18 cellular contexts compared by ENCODE assay signal in genomic region chr6:25623065-25623464, GRCh38. TPM values are rescaled to one million over a fixed set of nuclear protein-coding genes. Genes with fewer than 3 reads are reported as not detected.
A peak's percentile ranks its signal among the peaks of the same experiment; 100 is the strongest.
DNase-seq lines count a peak whose midpoint lies in the region; ATAC-seq and TF ChIP-seq lines count a peak whose summit lies in the region.
"Had no signal": no experiment of that assay in that cellular context is flagged by ENCODE, and none has a peak within 500 bp of the region (broad histone marks: within the 10 kb centered on the region; RNA-seq: fewer than 3 reads in every experiment).

No MANE protein-coding gene starts in this region.

- WGBS in body of pancreas, 2 donors, result 9 to 19% methylated on average over 1 of the region's 1 CpG

- no peaks in the 10 kb centered on the region; the same call in 1 of the 2 replicates for H4K20me1 ChIP-seq in GM23338 (replicated peaks; ENCODE audit: insufficient read depth)

- H3K4me1 Mint-ChIP-seq in GM23338, result peaks cover 20% of the 10 kb centered on the region

- no peaks in the 10 kb centered on the region for H3K27me3 Mint-ChIP-seq in GM23338 (ENCODE audit: insufficient read depth, low read depth, poor library complexity)

- H3K36me3 ChIP-seq in GM23338 (ENCODE audit: insufficient read depth) (0 out of 2 replicates have a peak, but pooled peaks cover 5% of the 10 kb centered on the region), body of pancreas (replicated peaks in 1 of 2; ENCODE audit: insufficient read depth in 1 of 2, low read depth in 2 of 2) (no peaks in the 10 kb centered on the region)

- H3K27me3 ChIP-seq in GM23338 (ENCODE audit: insufficient read depth) (no peaks in the 10 kb centered on the region), body of pancreas (no peaks in the 10 kb centered on the region)

- H3F3A ChIP-seq in GM23338 (replicated peaks; ENCODE audit: low read depth), result no peaks in the 10 kb centered on the region

- H3K9me2 ChIP-seq in GM23338 (ENCODE audit: insufficient read depth), result peaks cover 11% of the 10 kb centered on the region; the same call in 1 of the 2 replicates

- no peaks in the 10 kb centered on the region for H3K79me2 ChIP-seq in GM23338 (replicated peaks; ENCODE audit: insufficient read depth)

- ATAC-seq in GM23338, result no peak
- ATAC-seq in body of pancreas, result peak; percentile 71
- ATAC-seq in HG03469 (IDR thresholded peaks at IDR 0.05; ENCODE audit: unreplicated experiment), result no peak
- ATAC-seq: CD8-positive, alpha-beta T cell; HCT116 had no signal

- intact Hi-C loops in body of pancreas (cut with DNase I), result no loop called here

- H3K27ac ChIP-seq in GM23338 (ENCODE audit: low read depth) (peak overlapping the region; percentile 76; the same call in 1 of the 2 replicates), body of pancreas (peak overlapping the region in 1 of 4 donors; percentile 14)
- H3K27ac ChIP-seq: 22Rv1 had no signal

- no peak overlapping the region for H2AFZ ChIP-seq in GM23338

- H3K9me3 Mint-ChIP-seq in GM23338, result no peaks in the 10 kb centered on the region
- H3K9me3 Mint-ChIP-seq: CD14-positive monocyte; CD8-positive, alpha-beta T cell had no signal

- H3K4me3 ChIP-seq in GM23338 (no peak overlapping the region), body of pancreas (no peak overlapping the region)

- peaks cover 7% of the 10 kb centered on the region; the same call in 1 of the 3 replicates for H3K36me3 Mint-ChIP-seq in GM23338 (ENCODE audit: low read depth)
- H3K36me3 Mint-ChIP-seq: CD14-positive monocyte had no signal

- no peaks in the 10 kb centered on the region for H3K9me3 ChIP-seq in body of pancreas

- peak; percentile 15 for DNase-seq in DMS79 treated with DMSO at 0.1 percent for 48 hours (lab: John Stamatoyannopoulos, UW)
- no peak for DNase-seq in DMS79 (lab: John Stamatoyannopoulos, UW)
- no peak for DNase-seq in GM23338 (ENCODE audit: low spot score)
- DNase-seq in NCI-H748 (lab: John Stamatoyannopoulos, UW; ENCODE audit: unreplicated experiment), result peak; percentile 78
- peak; percentile 20 to 65 (median 46) for DNase-seq in body of pancreas
- DNase-seq in GM10266 (ENCODE audit: extremely low spot score), result no peak
- DNase-seq in activated naive CD4-positive, alpha-beta T cell (lab: John Stamatoyannopoulos, UW), result no peak
- DNase-seq: CD8-positive, alpha-beta T cell; COR-L47; DMS153; GF-D8 had no signal

- H3K4me3 Mint-ChIP-seq in GM23338, result no peak overlapping the region
- H3K4me3 Mint-ChIP-seq: CD14-positive monocyte; CD8-positive, alpha-beta T cell had no signal

- no peak overlapping the region for H3K4me2 ChIP-seq in GM23338

- TF ChIP-seq POLR2A in body of pancreas (IDR thresholded peaks at IDR 0.05), result no peak

- peak overlapping the region; percentile 54; the same call in 1 of the 2 replicates for H3K27ac Mint-ChIP-seq in GM23338
- H3K27ac Mint-ChIP-seq: CD14-positive monocyte; CD8-positive, alpha-beta T cell had no signal

- TF ChIP-seq CTCF in GM23338 (conservative IDR thresholded peaks at IDR 0.05; ENCODE audit: low read depth in 2 of 2) (no peak), body of pancreas (IDR thresholded peaks at IDR 0.05) (no peak), GM10266 (IDR thresholded peaks at IDR 0.05; ENCODE audit: control insufficient read depth, insufficient read depth, low read depth, missing control alignments) (no peak)

- H3K4me1 ChIP-seq in GM23338 (ENCODE audit: insufficient read depth), result peaks cover 21% of the 10 kb centered on the region
- peaks cover 16% of the 10 kb centered on the region for H3K4me1 ChIP-seq in body of pancreas

TF ChIP-seq in GM23338, 12 proteins besides CTCF, POLR2A, EP300 and RAD21:
- no peak for TF ChIP-seq CREB1 (CRISPR knock-in tag; IDR thresholded peaks at IDR 0.05; ENCODE audit: low read depth)
- TF ChIP-seq JUNB (IDR thresholded peaks at IDR 0.05; ENCODE audit: unreplicated experiment), result no peak
- TF ChIP-seq NANOG (IDR thresholded peaks at IDR 0.05; ENCODE audit: borderline replicate concordance), result no peak
- no peak for TF ChIP-seq POLR2AphosphoS5 (IDR thresholded peaks at IDR 0.05; ENCODE audit: low read depth)
- no peak for TF ChIP-seq EZH2phosphoT487 (IDR thresholded peaks at IDR 0.05; ENCODE audit: unreplicated experiment)
- TF ChIP-seq EZH2 (IDR thresholded peaks at IDR 0.05; ENCODE audit: low read depth, unreplicated experiment), result no peak
- no peak for TF ChIP-seq ETS1 (IDR thresholded peaks at IDR 0.05)
- TF ChIP-seq ZNF462 (CRISPR knock-in tag; IDR thresholded peaks at IDR 0.05), result no peak
- no peak for TF ChIP-seq ZNF114 (CRISPR knock-in tag; IDR thresholded peaks at IDR 0.05)

RNA-seq across cellular contexts. Expression of gene SCGN, which starts 28.9 kb away (rescaled TPM):
- not detected in 2 replicates for total RNA-seq in GM23338 (2014; rRNA removed; shearing (Covaris generic))
- polyA plus RNA-seq in GM23338 (2016; fragmentation: Nextera tagmentation; extraction: Ambion mirVana), result not detected in 2 replicates
- 10 to 100 TPM; 26.7 to 38.1 TPM for total RNA-seq in body of pancreas
- total RNA-seq: A673; CD8-positive, alpha-beta T cell; HT-29 had no signal
- polyA plus RNA-seq: BJ, CD14-positive monocyte had no signal

Comparison
In these comparisons a context has a peak if more than half of its experiments do, and no peak if none do; other contexts are left out.
1. DNase-seq: peak in DMS79 treated with DMSO at 0.1 percent for 48 hours (single experiment), NCI-H748 (single experiment) and body of pancreas (4 of 4); none in DMS79 (single experiment), GM23338 (single experiment), GM10266 (single experiment) and activated naive CD4-positive, alpha-beta T cell (0 of 4).
2. RNA of gene SCGN, which starts 28.9 kb away (total RNA-seq): 26.7 to 38.1 TPM in body of pancreas; not detected in GM23338; every median in the first group is over 10 times any median in the second.